8 cellular contexts compared by ENCODE assay signal in genomic region chr10:23094786-23095403, GRCh38. TPM values are rescaled to one million over a fixed set of nuclear protein-coding genes. Genes with fewer than 3 reads are reported as not detected.
A peak's percentile ranks its signal among the peaks of the same experiment; 100 is the strongest.
DNase-seq lines count a peak whose midpoint lies in the region; ATAC-seq, FAIRE-seq and TF ChIP-seq lines count a peak whose summit lies in the region.

No MANE protein-coding gene starts in this region.

- H2AFZ ChIP-seq in H1 (ENCODE audit: low read length): peak overlapping the region; percentile 70

- no peak overlapping the region for H2AK5ac ChIP-seq in H1 (ENCODE audit: low read depth, low read length)

- ATAC-seq in Panc1: peak; percentile 62
- no peak for ATAC-seq in HG02981 (IDR thresholded peaks at IDR 0.05; ENCODE audit: unreplicated experiment)
- ATAC-seq in GM21825 (IDR thresholded peaks at IDR 0.05; ENCODE audit: unreplicated experiment): no peak

- peak overlapping the region; percentile 44 for H3K27ac ChIP-seq in CD4-positive, alpha-beta memory T cell (ENCODE audit: low read depth, low read length)
- H3K27ac ChIP-seq in Panc1 (ENCODE audit: low read length): no peak overlapping the region
- H3K27ac ChIP-seq in H1 (ENCODE audit: low read depth, low read length): no peak overlapping the region
- no peak overlapping the region for H3K27ac ChIP-seq in ovary

- H3K27me3 Mint-ChIP-seq in CD4-positive, alpha-beta memory T cell: no peaks in the 10 kb centered on the region

- no peaks in the 10 kb centered on the region for H3K36me3 ChIP-seq in CD4-positive, alpha-beta memory T cell (ENCODE audit: insufficient read depth, low read length)
- no peaks in the 10 kb centered on the region for H3K36me3 ChIP-seq in Panc1 (ENCODE audit: control insufficient read depth, insufficient read depth, low read length)
- no peaks in the 10 kb centered on the region; a peak in 1 of 8 replicates for H3K36me3 ChIP-seq in H1 (ENCODE audit: control insufficient read depth in 2 of 4, insufficient read depth in 4 of 4, low read length in 3 of 4)
- no peaks in the 10 kb centered on the region for H3K36me3 ChIP-seq in ovary

- FAIRE-seq in H1 (lab: Jason Lieb, UNC): no peak

- no peak for TF ChIP-seq POLR2A in H1 (IDR thresholded peaks at IDR 0.05; ENCODE audit: control extremely low read depth in 1 of 2, low read depth in 2 of 2, low read length in 2 of 2)
- TF ChIP-seq POLR2A in ovary (IDR thresholded peaks at IDR 0.05): no peak

- H3K27me3 ChIP-seq in CD4-positive, alpha-beta memory T cell (ENCODE audit: insufficient read depth, low read length): no peaks in the 10 kb centered on the region
- H3K27me3 ChIP-seq in Panc1 (ENCODE audit: control insufficient read depth, insufficient read depth, low read length) (no peaks in the 10 kb centered on the region), H1 (replicated peaks in 1 of 4; ENCODE audit: control insufficient read depth in 3 of 4, extremely low read depth in 1 of 4, insufficient read depth in 3 of 4, low read length in 3 of 4) (no peaks in the 10 kb centered on the region), ovary (no peaks in the 10 kb centered on the region)

- no peaks in the 10 kb centered on the region for H3K9me3 ChIP-seq in CD4-positive, alpha-beta memory T cell (ENCODE audit: control insufficient read depth in 1 of 2, low read length in 2 of 2)
- H3K9me3 ChIP-seq in Panc1 (ENCODE audit: control insufficient read depth, insufficient read depth, low read depth, low read length): no peaks in the 10 kb centered on the region; the same call in 1 of the 2 replicates
- H3K9me3 ChIP-seq in H1 (ENCODE audit: insufficient read depth in 2 of 2, low read depth in 1 of 2, low read length in 1 of 2): no peaks in the 10 kb centered on the region
- H3K9me3 ChIP-seq in ovary: no peaks in the 10 kb centered on the region

- CTCF ChIA-PET in CD4-positive, alpha-beta memory T cell (lab: Charles Lee; ENCODE audit: partially characterized antibody): no interaction called here
- CTCF ChIA-PET in Panc1 (lab: Charles Lee) (no interaction called here), H1 (lab: Charles Lee; ENCODE audit: partially characterized antibody) (interaction anchor here (1.3 kb wide), 1 partner anchor 12 kb away, joined by 5 read pairs; no protein-coding TSS in a partner anchor)

- H3K4me3 ChIP-seq in CD4-positive, alpha-beta memory T cell (ENCODE audit: low read length in 2 of 2): peak overlapping the region in 1 of 2 donors; percentile 56
- peak overlapping the region; percentile 52 to 61 for H3K4me3 ChIP-seq in Panc1 (ENCODE audit: low read depth in 2 of 2, low read length in 2 of 2)
- peak overlapping the region in 2 of 4 experiments; percentile 33 to 61; a peak in 3 of 8 replicates for H3K4me3 ChIP-seq in H1 (ENCODE audit: extremely low read depth in 1 of 4, insufficient read depth in 2 of 4, low read depth in 3 of 4, low read length in 4 of 4)
- peak overlapping the region; percentile 84 for H3K4me3 ChIP-seq in ovary

- H4K20me1 ChIP-seq in H1 (replicated peaks in 1 of 2; ENCODE audit: control insufficient read depth in 1 of 2, insufficient read depth in 2 of 2, low read length in 2 of 2): no peaks in the 10 kb centered on the region

- peaks cover 0 to 13% (median 3%) of the 10 kb centered on the region in 8 donors for H3K9me3 Mint-ChIP-seq in CD4-positive, alpha-beta memory T cell

- no peak overlapping the region for H4K91ac ChIP-seq in H1 (replicated peaks; ENCODE audit: insufficient read length, low read length)

- H3K9ac ChIP-seq in H1 (replicated peaks in 1 of 4; ENCODE audit: extremely low read depth in 1 of 4, low read depth in 3 of 4, low read length in 3 of 4): no peak overlapping the region

- no peak overlapping the region for H3K4ac ChIP-seq in H1 (replicated peaks; ENCODE audit: insufficient read length, low read depth, low read length)

- H3K14ac ChIP-seq in H1 (ENCODE audit: insufficient read length): no peak overlapping the region

- TF ChIP-seq EP300 in H1 (IDR thresholded peaks at IDR 0.05; ENCODE audit: borderline replicate concordance in 1 of 2, low read depth in 2 of 2, low read length in 2 of 2) (no peak), ovary (IDR thresholded peaks at IDR 0.05) (no peak)

- no peaks in the 10 kb centered on the region; a peak in 2 of 4 replicates for H3K79me2 ChIP-seq in H1 (ENCODE audit: control insufficient read depth in 1 of 2, insufficient read depth in 2 of 2, low read length in 2 of 2)

- H3K4me1 Mint-ChIP-seq in CD4-positive, alpha-beta memory T cell: peaks cover 18 to 40% (median 31%) of the 10 kb centered on the region in 4 donors

- TF ChIP-seq CTCF in Panc1 (IDR thresholded peaks at IDR 0.05) (no peak), H1 (IDR thresholded peaks at IDR 0.05; ENCODE audit: control extremely low read depth in 1 of 3, insufficient read depth in 1 of 3, low read depth in 1 of 3, low read length in 3 of 3) (no peak), ovary (IDR thresholded peaks at IDR 0.05) (no peak)

- H2BK5ac ChIP-seq in H1 (ENCODE audit: low read depth, low read length): no peak overlapping the region

- no peak overlapping the region for H2BK15ac ChIP-seq in H1 (ENCODE audit: low read length)

- DNase-seq in CD4-positive, alpha-beta memory T cell: no peak
- DNase-seq in Panc1 (ENCODE audit: low read depth, low spot score) (peak; percentile 18), H1 (ENCODE audit: low read depth in 1 of 2, low spot score in 2 of 2) (no peak), ovary (no peak), cerebellar cortex (ENCODE audit: low spot score) (no peak), NCI-H1694 treated with DMSO at 0.1 percent for 48 hours (lab: John Stamatoyannopoulos, UW) (no peak)

- H3K79me1 ChIP-seq in H1 (ENCODE audit: low read depth, low read length): no peaks in the 10 kb centered on the region

- no peak overlapping the region for H3K18ac ChIP-seq in H1 (ENCODE audit: extremely low read depth, low read length)

- H3K56ac ChIP-seq in H1 (replicated peaks; ENCODE audit: insufficient read length, low read depth, low read length): no peak overlapping the region

- peak overlapping the region in 1 of 2 experiments; percentile 10; a peak in 2 of 4 replicates for H3K4me2 ChIP-seq in H1 (ENCODE audit: insufficient read depth in 1 of 2, low read depth in 2 of 2, low read length in 2 of 2)

- H3K4me3 Mint-ChIP-seq in CD4-positive, alpha-beta memory T cell: peak overlapping the region; percentile 83 to 94 (median 88)

- H3K4me1 ChIP-seq in CD4-positive, alpha-beta memory T cell (ENCODE audit: insufficient read depth, low read length): peaks cover 15% of the 10 kb centered on the region
- H3K4me1 ChIP-seq in Panc1 (ENCODE audit: control insufficient read depth, insufficient read depth, low read length) (no peaks in the 10 kb centered on the region), H1 (replicated peaks in 1 of 4; ENCODE audit: control insufficient read depth in 3 of 4, insufficient read depth in 4 of 4, low read length in 3 of 4) (peaks cover 2 to 12% (median 9%) of the 10 kb centered on the region in 4 experiments; a peak in 5 of 7 replicates), ovary (ENCODE audit: insufficient read depth) (peaks cover 6% of the 10 kb centered on the region)

- peaks cover 4% of the 10 kb centered on the region; the same call in 1 of the 2 replicates for H3K23me2 ChIP-seq in H1 (ENCODE audit: low read depth, low read length)

- 0 out of 2 replicates have a peak overlapping the region, but pooled peaks have one; percentile 67 for H2BK20ac ChIP-seq in H1 (ENCODE audit: low read length)

- no peak overlapping the region for H3K23ac ChIP-seq in H1 (ENCODE audit: insufficient read length)

- no peak overlapping the region; the same call in 1 of the 2 replicates for H2BK12ac ChIP-seq in H1 (ENCODE audit: low read depth, low read length)

- no peaks in the 10 kb centered on the region for H3K36me3 Mint-ChIP-seq in CD4-positive, alpha-beta memory T cell

- WGBS in H1 (ENCODE audit: extremely low coverage in 1 of 2, insufficient coverage in 1 of 2, insufficient read length in 1 of 2, insufficient replicate concordance in 2 of 2, low coverage in 1 of 2, low lambda C conversion rate in 2 of 2, missing lambda C conversion rate in 1 of 2), 2 experiments: 72% methylated on average over 7 of the region's 8 CpGs; no CpG with 5 or more reads in 1 of the 2 experiments
- WGBS in ovary, 3 donors: 4 to 10% (median 6%) methylated on average over 7 to 8 of the region's 8 CpGs

- POLR2A ChIA-PET in CD4-positive, alpha-beta memory T cell (lab: Charles Lee; ENCODE audit: partially characterized antibody): interaction anchor here (0.6 kb wide), 2 partner anchors 391 to 1562 kb away, joined by 3 read pairs; no protein-coding TSS in a partner anchor
- POLR2A ChIA-PET in Panc1 (lab: Charles Lee) (no interaction called here), H1 (lab: Charles Lee; ENCODE audit: partially characterized antibody) (interaction anchor here (0.6 kb wide), 2 partner anchors 19 to 33 kb away, joined by 3 to 4 read pairs; no protein-coding TSS in a partner anchor)

- no peak for TF ChIP-seq RAD21 in H1 (IDR thresholded peaks at IDR 0.05 in 1 of 2, conservative IDR thresholded peaks at IDR 0.05 in 1 of 2; ENCODE audit: low read depth in 2 of 2, low read length in 2 of 2)

- no peak overlapping the region for H2BK120ac ChIP-seq in H1 (replicated peaks; ENCODE audit: low read depth, low read length)

- no TSS peak for BruUV-seq in Panc1 (replicated peaks; lab: Mats Ljungman, UMichigan)

- in situ Hi-C loops in Panc1 (cut with HindIII; ENCODE audit: low pct_unique_long_range_greater_than_20kb, low sequenced_read_pairs): no loop called here

- peak overlapping the region; percentile 73 to 94 (median 88) for H3K27ac Mint-ChIP-seq in CD4-positive, alpha-beta memory T cell

- no peak overlapping the region for H4K5ac ChIP-seq in H1 (ENCODE audit: insufficient read length, low read depth, low read length)

- H4K8ac ChIP-seq in H1 (ENCODE audit: extremely low read depth, insufficient read depth, low read length): no peak overlapping the region

- intact Hi-C loops in CD4-positive, alpha-beta memory T cell (cut with micrococcal nuclease): loop anchor here (10.0 kb wide), 3 partner anchors 340 to 1600 kb away; partner anchors contain the start of gene OTUD1
- intact Hi-C loops in Panc1 (cut with micrococcal nuclease; ENCODE audit: unreplicated experiment): no loop called here
- intact Hi-C loops in ovary (cut with DNase I): no loop called here

RNA-seq across cellular contexts. Expression of gene MSRB2, which starts 0.5 kb away (rescaled TPM):
- 1 to 10 TPM; 5.3 to 7.1 TPM for total RNA-seq in CD4-positive, alpha-beta memory T cell
- 10 to 100 TPM; 10.7 to 13.0 TPM for polyA plus RNA-seq in CD4-positive, alpha-beta memory T cell
- total RNA-seq in Panc1 (2021; ENCODE audit: unreplicated experiment): 10.7 TPM
- 18.8 TPM for polyA plus RNA-seq in Panc1 (2012; ENCODE audit: insufficient read length)
- total RNA-seq in H1 (2021; fragmentation: NEBNext Ultra II Directional; extraction: Animal tissue kit (Norgen Biotek cat#: 25700)): 9.6 and 11.0 TPM in 2 replicates
- polyA plus RNA-seq in H1 (2011; rRNA removed): 11.6 and 13.9 TPM in 2 replicates
- 12.1 TPM for polyA plus RNA-seq in H1 (2011; cell fraction: cytosol; rRNA removed)
- 11.7 TPM for polyA plus RNA-seq in H1 (2011; cell fraction: nucleus; rRNA removed)
- polyA plus RNA-seq in H1 (2012, experiment 1 of 2): 15.3 to 18.6 TPM (median 16.3 TPM) in 4 replicates
- polyA plus RNA-seq in H1 (2012, experiment 2 of 2): 7.8 TPM
- polyA plus RNA-seq in H1 (2013, experiment 1 of 2): 6.0 TPM
- polyA plus RNA-seq in H1 (2013, experiment 2 of 2): 5.0 TPM
- 9.6 and 13.4 TPM in 2 replicates for polyA minus RNA-seq in H1 (2011; rRNA and poly(A)+ RNA removed)
- polyA minus RNA-seq in H1 (2011; cell fraction: cytosol; rRNA and poly(A)+ RNA removed): 1.6 TPM
- polyA minus RNA-seq in H1 (2011; cell fraction: nucleus; rRNA and poly(A)+ RNA removed): 5.8 TPM
- 10 to 100 TPM; 16.5 to 35.8 (median 33.1) TPM for total RNA-seq in ovary
- polyA plus RNA-seq in ovary: 10 to 100 TPM; 16.5 to 37.1 TPM
